ENCODE assay signal across 13 cellular contexts in genomic region chr4:140800686-140801085, GRCh38. TPM values are rescaled to one million over a fixed set of nuclear protein-coding genes. Genes with fewer than 3 reads are reported as not detected.
DNase-seq lines count a peak whose midpoint lies in the region; ATAC-seq, FAIRE-seq and TF ChIP-seq lines count a peak whose summit lies in the region.
"Had no signal": no experiment of that assay in that cellular context is flagged by ENCODE, and none has a peak within 500 bp of the region (broad histone marks: within the 10 kb centered on the region; RNA-seq: fewer than 3 reads in every experiment).

No MANE protein-coding gene starts in this region.

- peak; percentile 57 for ATAC-seq in GM21576 (IDR thresholded peaks at IDR 0.05; ENCODE audit: unreplicated experiment)
- ATAC-seq: Right ventricle myocardium inferior had no signal

- no peak for DNase-seq in GM12892 (ENCODE audit: insufficient read length)
- DNase-seq in NOMO-1 treated with DMSO at 0.1 percent for 48 hours (lab: John Stamatoyannopoulos, UW; ENCODE audit: unreplicated experiment), result peak; percentile 50
- DNase-seq in midbrain (lab: John Stamatoyannopoulos, UW), result peak; percentile 5
- no peak for DNase-seq in GF-D8 (lab: John Stamatoyannopoulos, UW)
- no peak for DNase-seq in D721Med (ENCODE audit: insufficient read length, low spot score)
- no peak for DNase-seq in COLO829 (ENCODE audit: low spot score)
- DNase-seq in activated CD8-positive, alpha-beta memory T cell treated with anti-CD3 and anti-CD28 coated beads, Interleukin-2, amount 50 U/mL, for 4 hours, result no peak
- DNase-seq: activated gamma-delta T cell treated with Interleukin-2 at 50 U/mL for 16 hours, MG63, NCI-H2081 treated with DMSO at 0.1 percent for 48 hours, NCI-H748 treated with DMSO at 0.1 percent for 48 hours had no signal

- no peak for TF ChIP-seq POLR2A in GM12892 (IDR thresholded peaks at IDR 0.05; ENCODE audit: low read depth, low read length)

- FAIRE-seq in GM12892 (lab: Jason Lieb, UNC) (peak; percentile 40), D721Med (lab: Jason Lieb, UNC) (no peak)

- TF ChIP-seq CTCF in D721Med (IDR thresholded peaks at IDR 0.05; ENCODE audit: insufficient read depth, missing control alignments), result no peak

RNA-seq across cellular contexts. Expression of gene TBC1D9, which starts 44.5 kb away (rescaled TPM):
- polyA plus RNA-seq in GM12892 (2012; ENCODE audit: missing spikeins), result 0.36 TPM

Comparison
In these comparisons a context has a peak if more than half of its experiments do, and no peak if none do; other contexts are left out.
1. DNase-seq: peak in NOMO-1 treated with DMSO at 0.1 percent for 48 hours (single experiment) and midbrain (single experiment); none in GM12892 (single experiment), GF-D8 (single experiment), D721Med (single experiment), COLO829 (single experiment) and activated CD8-positive, alpha-beta memory T cell treated with anti-CD3 and anti-CD28 coated beads, Interleukin-2, amount 50 U/mL, for 4 hours (single experiment).